ENCODE assay signal across 1 cellular context in the genomic region with DNA sequence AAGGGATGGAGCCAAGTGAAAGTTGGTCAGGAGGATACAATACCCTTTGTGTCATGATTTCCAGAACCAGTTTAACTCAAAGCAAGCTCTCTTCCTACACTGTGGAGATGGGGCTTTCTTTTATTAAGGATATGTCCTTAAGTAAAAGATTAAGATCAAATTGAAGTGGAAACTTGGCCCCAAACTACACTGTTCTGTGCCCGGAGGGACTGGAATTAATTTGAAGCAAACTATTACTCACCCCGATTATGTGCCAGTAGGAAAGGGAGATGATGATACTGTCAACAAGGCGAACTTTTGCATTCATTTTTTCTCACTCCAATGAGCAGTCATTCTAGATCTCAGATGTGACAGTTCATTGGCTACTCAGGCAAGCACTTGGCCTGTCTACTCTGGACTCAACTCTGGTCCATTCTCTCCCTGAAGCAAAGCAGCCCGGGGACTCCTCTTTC.
TF ChIP-seq lines count a peak whose summit lies in the region.

No MANE protein-coding gene starts in this region.

TF ChIP-seq in SK-N-SH, 30 proteins besides CTCF, POLR2A, EP300 and RAD21 (continued from another document):
- TF ChIP-seq, protein P1, sequence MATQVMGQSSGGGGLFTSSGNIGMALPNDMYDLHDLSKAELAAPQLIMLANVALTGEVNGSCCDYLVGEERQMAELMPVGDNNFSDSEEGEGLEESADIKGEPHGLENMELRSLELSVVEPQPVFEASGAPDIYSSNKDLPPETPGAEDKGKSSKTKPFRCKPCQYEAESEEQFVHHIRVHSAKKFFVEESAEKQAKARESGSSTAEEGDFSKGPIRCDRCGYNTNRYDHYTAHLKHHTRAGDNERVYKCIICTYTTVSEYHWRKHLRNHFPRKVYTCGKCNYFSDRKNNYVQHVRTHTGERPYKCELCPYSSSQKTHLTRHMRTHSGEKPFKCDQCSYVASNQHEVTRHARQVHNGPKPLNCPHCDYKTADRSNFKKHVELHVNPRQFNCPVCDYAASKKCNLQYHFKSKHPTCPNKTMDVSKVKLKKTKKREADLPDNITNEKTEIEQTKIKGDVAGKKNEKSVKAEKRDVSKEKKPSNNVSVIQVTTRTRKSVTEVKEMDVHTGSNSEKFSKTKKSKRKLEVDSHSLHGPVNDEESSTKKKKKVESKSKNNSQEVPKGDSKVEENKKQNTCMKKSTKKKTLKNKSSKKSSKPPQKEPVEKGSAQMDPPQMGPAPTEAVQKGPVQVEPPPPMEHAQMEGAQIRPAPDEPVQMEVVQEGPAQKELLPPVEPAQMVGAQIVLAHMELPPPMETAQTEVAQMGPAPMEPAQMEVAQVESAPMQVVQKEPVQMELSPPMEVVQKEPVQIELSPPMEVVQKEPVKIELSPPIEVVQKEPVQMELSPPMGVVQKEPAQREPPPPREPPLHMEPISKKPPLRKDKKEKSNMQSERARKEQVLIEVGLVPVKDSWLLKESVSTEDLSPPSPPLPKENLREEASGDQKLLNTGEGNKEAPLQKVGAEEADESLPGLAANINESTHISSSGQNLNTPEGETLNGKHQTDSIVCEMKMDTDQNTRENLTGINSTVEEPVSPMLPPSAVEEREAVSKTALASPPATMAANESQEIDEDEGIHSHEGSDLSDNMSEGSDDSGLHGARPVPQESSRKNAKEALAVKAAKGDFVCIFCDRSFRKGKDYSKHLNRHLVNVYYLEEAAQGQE (IDR thresholded peaks at IDR 0.05; ENCODE audit: low read depth, low read length) = no peak
TF ChIP-seq in SK-N-SH: peak in this region for 5.
